22 cellular contexts compared by ENCODE assay signal in genomic region chr1:178155478-178156255, GRCh38.
DNase-seq lines count a peak whose midpoint lies in the region; ATAC-seq, FAIRE-seq and TF ChIP-seq lines count a peak whose summit lies in the region.
"Had no signal": no experiment of that assay in that cellular context is flagged by ENCODE, and none has a peak within 500 bp of the region (broad histone marks: within the 10 kb centered on the region; RNA-seq: fewer than 3 reads in every experiment).

No MANE protein-coding gene starts in this region.

- no peak overlapping the region for H3K4me3 ChIP-seq in HEK293 (ENCODE audit: low read depth, low read length)
- H3K4me3 ChIP-seq in small intestine (ENCODE audit: low read depth in 1 of 2, low read length in 2 of 2) = no peak overlapping the region
- H3K4me3 ChIP-seq: left ventricle myocardium inferior, pancreas had no signal

- no peak for TF ChIP-seq CTCF in HEK293 (tag by site-specific recombination; IDR thresholded peaks at IDR 0.05)
- TF ChIP-seq CTCF in foreskin keratinocyte (conservative IDR thresholded peaks at IDR 0.05) = no peak

- CTCF ChIA-PET in HEK293 (lab: Yijun Ruan, JAX) = interaction anchor here (0.7 kb wide), 2 partner anchors 23 to 68 kb away, joined by 3 read pairs; no protein-coding TSS in a partner anchor

- H3K36me3 ChIP-seq in HEK293 (ENCODE audit: control insufficient read depth in 2 of 2, insufficient read depth in 1 of 2, low read length in 2 of 2) (no peaks in the 10 kb centered on the region), small intestine (ENCODE audit: control insufficient read depth in 2 of 2, insufficient read depth in 2 of 2, low read length in 2 of 2) (no peaks in the 10 kb centered on the region)
- H3K36me3 ChIP-seq: left ventricle myocardium inferior, pancreas had no signal

- ATAC-seq in foreskin keratinocyte = peak; percentile 37
- ATAC-seq in HG03457 (IDR thresholded peaks at IDR 0.05; ENCODE audit: unreplicated experiment) = no peak
- ATAC-seq in HG03108 (IDR thresholded peaks at IDR 0.05; ENCODE audit: unreplicated experiment) = no peak
- ATAC-seq: natural killer cell, pancreas, WTC11 had no signal

- H3K27me3 ChIP-seq in foreskin keratinocyte = no peaks in the 10 kb centered on the region
- no peaks in the 10 kb centered on the region for H3K27me3 ChIP-seq in small intestine (ENCODE audit: control insufficient read depth in 2 of 2, insufficient read depth in 2 of 2, low read length in 2 of 2)
- H3K27me3 ChIP-seq: pancreas had no signal

- peak; percentile 45 for DNase-seq in amniotic epithelial cell (ENCODE audit: low read depth)
- peak in 1 of 2 donors; percentile 35 for DNase-seq in foreskin keratinocyte
- DNase-seq in renal cortical epithelial cell (ENCODE audit: low read depth) = peak; percentile 82
- no peak for DNase-seq in small intestine
- DNase-seq in UCSD-AML1 (lab: John Stamatoyannopoulos, UW; ENCODE audit: unreplicated experiment) = no peak
- DNase-seq: activated CD4-positive, alpha-beta T cell treated with anti-CD3 and anti-CD28 coated beads, Interleukin-2, amount 50 U/mL, for 4 hours; activated CD8-positive, alpha-beta memory T cell treated with anti-CD3 and anti-CD28 coated beads, Interleukin-2, amount 50 U/mL, for 4 hours; cerebellar nuclear complex; hypothalamus; left ventricle myocardium inferior; midbrain; natural killer cell; NCI-H1092; NCI-H2029; NCI-H345; NCI-H82; pancreas; trophoblast cell had no signal

- H3K9me3 ChIP-seq in HEK293 (ENCODE audit: control insufficient read depth, insufficient read depth, low read depth, low read length) = no peaks in the 10 kb centered on the region
- no peaks in the 10 kb centered on the region for H3K9me3 ChIP-seq in small intestine (ENCODE audit: control insufficient read depth, low read depth)
- H3K9me3 ChIP-seq: left ventricle myocardium inferior, pancreas had no signal

- POLR2A ChIA-PET in HEK293 (lab: Yijun Ruan, JAX) = interaction anchor here (0.6 kb wide), 1 partner anchor 57 kb away, joined by 5 read pairs; no protein-coding TSS in a partner anchor

- H3K27ac ChIP-seq in HEK293 (ENCODE audit: extremely low read depth, low read depth, low read length) (no peak overlapping the region), foreskin keratinocyte (peak overlapping the region; percentile 41), small intestine (ENCODE audit: low read depth in 1 of 2, low read length in 1 of 2) (no peak overlapping the region)
- H3K27ac ChIP-seq: left ventricle myocardium inferior, pancreas had no signal

- 53 to 68% (median 62%) methylated on average over 6 of the region's 6 CpGs for WGBS in small intestine, 3 donors

- no peak for FAIRE-seq in small intestine (lab: Jason Lieb, UNC)
- FAIRE-seq: pancreas had no signal

- H3K4me1 ChIP-seq in HEK293 (ENCODE audit: control insufficient read depth, insufficient read depth, low read length) (no peaks in the 10 kb centered on the region), foreskin keratinocyte (peaks cover 37% of the 10 kb centered on the region), small intestine (ENCODE audit: control insufficient read depth in 2 of 2, insufficient read depth in 1 of 2, low read depth in 1 of 2, low read length in 1 of 2) (no peaks in the 10 kb centered on the region)

TF ChIP-seq in HEK293, 187 proteins besides CTCF, POLR2A, EP300 and RAD21:
- TF ChIP-seq SP7 (tag by site-specific recombination; IDR thresholded peaks at IDR 0.05) = peak; percentile 45; the same call in 1 of the 2 replicates
- peak; percentile 46; the same call in 1 of the 2 replicates for TF ChIP-seq ZNF362 (tag by site-specific recombination; IDR thresholded peaks at IDR 0.05)
- no peak for TF ChIP-seq ZNF133 (tag by site-specific recombination; IDR thresholded peaks at IDR 0.05)
- TF ChIP-seq ZNF580 (tag by site-specific recombination; IDR thresholded peaks at IDR 0.05) = no peak

Comparison
In these comparisons a context has a peak if more than half of its experiments do, and no peak if none do; other contexts are left out.
1. DNase-seq: peak in amniotic epithelial cell (single experiment) and renal cortical epithelial cell (single experiment); none in small intestine (single experiment) and UCSD-AML1 (single experiment).